ENCODE assay signal across 15 cellular contexts in the genomic region with DNA sequence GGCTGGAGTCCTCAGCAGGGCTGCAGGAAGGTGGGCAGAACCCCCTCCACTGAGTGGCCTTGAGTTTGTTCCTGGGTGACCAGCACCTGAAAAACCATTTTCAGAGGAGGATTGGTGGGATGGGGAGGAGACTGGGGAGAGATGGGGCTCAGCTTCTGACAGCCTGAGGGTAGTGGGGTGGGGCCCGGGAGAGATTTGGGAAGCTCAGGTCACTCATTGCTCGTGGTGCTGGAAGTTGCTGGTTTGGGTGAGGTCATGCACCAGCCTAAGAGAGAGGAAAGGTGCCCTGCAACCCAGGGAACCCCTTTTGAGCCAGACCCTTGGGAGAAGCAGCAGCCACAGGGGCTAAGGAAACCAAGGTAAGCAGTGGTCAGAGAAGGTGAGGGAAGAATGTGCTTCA.
DNase-seq lines count a peak whose midpoint lies in the region; ATAC-seq and TF ChIP-seq lines count a peak whose summit lies in the region.
"Had no signal": no experiment of that assay in that cellular context is flagged by ENCODE, and none has a peak within 500 bp of the region (broad histone marks: within the 10 kb centered on the region; RNA-seq: fewer than 3 reads in every experiment).

No MANE protein-coding gene starts in this region.

- H3K9me3 Mint-ChIP-seq in CD8-positive, alpha-beta T cell: no peaks in the 10 kb centered on the region
- H3K9me3 Mint-ChIP-seq in central memory CD8-positive, alpha-beta T cell: no peaks in the 10 kb centered on the region
- H3K9me3 Mint-ChIP-seq in neural crest cell: no peaks in the 10 kb centered on the region
- no peaks in the 10 kb centered on the region for H3K9me3 Mint-ChIP-seq in HFFc6
- H3K9me3 Mint-ChIP-seq: IgD-negative memory B cell had no signal

- H3K27ac Mint-ChIP-seq in CD8-positive, alpha-beta T cell: peak overlapping the region; percentile 16
- peak overlapping the region; percentile 9 for H3K27ac Mint-ChIP-seq in central memory CD8-positive, alpha-beta T cell (ENCODE audit: low read depth)
- H3K27ac Mint-ChIP-seq in neural crest cell (ENCODE audit: unreplicated experiment) (peak overlapping the region; percentile 88), HFFc6 (no peak overlapping the region)

- POLR2A ChIA-PET in CD8-positive, alpha-beta T cell (lab: Charles Lee): interaction anchor here (4.3 kb wide), 1 partner anchor 148 kb away, joined by 33 read pairs; no protein-coding TSS in a partner anchor
- POLR2A ChIA-PET in RWPE1 (lab: Yijun Ruan, JAX; ENCODE audit: low non-redundant PET): no interaction called here

- H3K27me3 Mint-ChIP-seq in CD8-positive, alpha-beta T cell (ENCODE audit: low read depth): no peaks in the 10 kb centered on the region
- H3K27me3 Mint-ChIP-seq in central memory CD8-positive, alpha-beta T cell: no peaks in the 10 kb centered on the region
- H3K27me3 Mint-ChIP-seq in neural crest cell (ENCODE audit: low read depth) (no peaks in the 10 kb centered on the region), HFFc6 (ENCODE audit: insufficient read depth) (peaks cover 1% of the 10 kb centered on the region)
- H3K27me3 Mint-ChIP-seq: IgD-negative memory B cell had no signal

- TF ChIP-seq CTCF in CD8-positive, alpha-beta T cell (IDR thresholded peaks at IDR 0.05): no peak
- TF ChIP-seq CTCF in RWPE1 (conservative IDR thresholded peaks at IDR 0.05; ENCODE audit: low read depth) (no peak), neural crest cell (conservative IDR thresholded peaks at IDR 0.05) (no peak), HFFc6 (IDR thresholded peaks at IDR 0.05) (no peak)

- ATAC-seq in CD8-positive, alpha-beta T cell: no peak
- ATAC-seq in central memory CD8-positive, alpha-beta T cell (replicated peaks; ENCODE audit: extremely low read depth, poor library complexity, severe bottlenecking): no peak

- H3K27ac ChIP-seq in CD8-positive, alpha-beta T cell (ENCODE audit: low read depth, low read length): no peak overlapping the region
- peak overlapping the region; percentile 7; the same call in 1 of the 2 replicates for H3K27ac ChIP-seq in RWPE1
- H3K27ac ChIP-seq: PC-9 had no signal

- H3K36me3 Mint-ChIP-seq in CD8-positive, alpha-beta T cell: no peaks in the 10 kb centered on the region
- peaks cover 4% of the 10 kb centered on the region for H3K36me3 Mint-ChIP-seq in central memory CD8-positive, alpha-beta T cell (ENCODE audit: insufficient read depth)
- H3K36me3 Mint-ChIP-seq in neural crest cell (ENCODE audit: low read depth): no peaks in the 10 kb centered on the region
- no peaks in the 10 kb centered on the region for H3K36me3 Mint-ChIP-seq in HFFc6 (ENCODE audit: low read depth)
- H3K36me3 Mint-ChIP-seq: IgD-negative memory B cell had no signal

- no peak overlapping the region for H3K4me3 ChIP-seq in CD8-positive, alpha-beta T cell (ENCODE audit: low read depth, low read length)
- H3K4me3 ChIP-seq: HAP-1, PC-9 had no signal

- intact Hi-C loops in CD8-positive, alpha-beta T cell (cut with DNase I, micrococcal nuclease): no loop called here

- H3K4me3 Mint-ChIP-seq in CD8-positive, alpha-beta T cell: no peak overlapping the region
- H3K4me3 Mint-ChIP-seq in central memory CD8-positive, alpha-beta T cell: no peak overlapping the region
- H3K4me3 Mint-ChIP-seq in neural crest cell (no peak overlapping the region), HFFc6 (no peak overlapping the region)
- H3K4me3 Mint-ChIP-seq: CD14-positive monocyte had no signal

- H3K36me3 ChIP-seq in CD8-positive, alpha-beta T cell (ENCODE audit: insufficient read depth, low read length): no peaks in the 10 kb centered on the region
- H3K36me3 ChIP-seq: HAP-1 had no signal

- H3K4me1 ChIP-seq in CD8-positive, alpha-beta T cell (ENCODE audit: insufficient read depth, low read length): peaks cover 15% of the 10 kb centered on the region
- H3K4me1 ChIP-seq: HAP-1 had no signal

- H3K27me3 ChIP-seq in CD8-positive, alpha-beta T cell (ENCODE audit: insufficient read depth, low read length): no peaks in the 10 kb centered on the region

- peaks cover 21% of the 10 kb centered on the region for H3K4me1 Mint-ChIP-seq in CD8-positive, alpha-beta T cell (ENCODE audit: low read depth)
- H3K4me1 Mint-ChIP-seq in central memory CD8-positive, alpha-beta T cell: peaks cover 5% of the 10 kb centered on the region
- H3K4me1 Mint-ChIP-seq in neural crest cell (peaks cover 48% of the 10 kb centered on the region), HFFc6 (ENCODE audit: low read depth) (peaks cover 11% of the 10 kb centered on the region)

- no peaks in the 10 kb centered on the region for H3K9me3 ChIP-seq in CD8-positive, alpha-beta T cell (ENCODE audit: low read length)
- H3K9me3 ChIP-seq: HAP-1 had no signal

- CTCF ChIA-PET in CD8-positive, alpha-beta T cell (lab: Charles Lee): interaction anchor here (1.5 to 20.3 kb wide), 3 partner anchors 28 to 292 kb away, joined by 4 to 784 read pairs (median 53); no protein-coding TSS in a partner anchor
- CTCF ChIA-PET in RWPE1 (lab: Yijun Ruan, JAX): interaction anchor here (0.5 to 4.9 kb wide), 5 partner anchors 104 to 288 kb away, joined by 3 to 43 read pairs (median 5); no protein-coding TSS in a partner anchor

- DNase-seq in CD8-positive, alpha-beta T cell: no peak
- DNase-seq in RWPE1 (ENCODE audit: low spot score) (no peak), neural crest cell (ENCODE audit: low read depth, low spot score) (no peak), GM19240 (ENCODE audit: insufficient read length, low spot score) (no peak), HFFc6 (no peak), NCI-H1436 (lab: John Stamatoyannopoulos, UW) (no peak), NCI-H1092 (lab: John Stamatoyannopoulos, UW) (no peak)
- no peak for DNase-seq in central memory CD8-positive, alpha-beta T cell (ENCODE audit: low spot score in 2 of 2)
- DNase-seq: EL, NCI-H2029, NCI-H510A treated with DMSO at 0.1 percent for 48 hours, PC-9 had no signal
